In the genomic region with DNA sequence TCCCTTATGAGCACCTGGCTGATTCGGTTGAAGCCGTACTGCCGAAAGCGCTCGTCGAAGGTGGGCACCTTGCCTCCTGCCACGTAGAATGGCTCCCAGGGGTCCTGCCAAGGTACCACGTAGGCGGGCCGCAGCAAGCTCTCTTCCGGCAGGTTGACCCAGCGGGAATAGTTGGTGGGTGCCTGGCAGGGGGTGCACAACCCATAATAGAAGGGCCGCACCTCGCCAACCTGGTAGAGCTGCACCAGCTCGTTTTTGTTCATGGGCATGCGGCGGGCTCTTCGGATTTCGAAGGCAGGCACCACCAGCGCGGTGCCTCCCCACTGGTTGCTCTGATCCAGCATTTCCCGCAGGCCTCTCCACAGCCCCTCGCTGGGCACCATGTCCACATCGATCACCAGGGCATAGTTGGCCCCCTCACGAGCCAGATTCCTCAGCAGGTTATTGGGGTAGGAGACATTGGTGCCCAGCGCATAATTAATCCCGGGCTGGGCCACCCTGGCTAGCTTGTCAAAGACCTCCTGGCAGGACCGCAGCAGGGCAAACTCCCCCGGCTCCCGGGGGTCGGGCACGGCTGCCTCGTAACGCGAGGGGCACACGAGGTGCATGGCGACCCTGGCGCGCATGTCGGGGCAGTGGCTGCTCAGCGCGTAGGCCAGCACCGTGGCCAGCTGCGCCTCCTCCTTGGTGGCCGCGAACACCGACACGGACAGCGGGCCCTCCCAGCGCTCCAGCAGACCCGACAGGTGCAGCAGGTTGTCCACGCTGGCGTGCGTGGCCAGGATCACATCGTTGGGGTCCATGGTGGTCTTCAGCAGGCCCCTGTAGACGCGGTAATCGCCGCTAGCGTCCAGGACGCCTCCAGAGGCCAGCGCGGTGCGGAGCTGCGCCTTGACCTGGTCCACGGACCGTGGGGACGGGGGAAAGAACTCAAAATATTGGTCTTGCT, we compare ENCODE assay signal across 6 cellular contexts. TPM values are rescaled to one million over a fixed set of nuclear protein-coding genes. Genes with fewer than 3 reads are reported as not detected.
DNase-seq lines count a peak whose midpoint lies in the region; TF ChIP-seq lines count a peak whose summit lies in the region.

No MANE protein-coding gene starts in this region.

- H3K27me3 ChIP-seq in MG63 (no peaks in the 10 kb centered on the region), dorsolateral prefrontal cortex (no peaks in the 10 kb centered on the region), prostate gland (replicated peaks; ENCODE audit: insufficient read depth) (no peaks in the 10 kb centered on the region)

- no peak for TF ChIP-seq POLR2A in prostate gland (IDR thresholded peaks at IDR 0.05)

- CTCF ChIA-PET in GM10248 (lab: Yijun Ruan, JAX), result interaction anchor here (0.8 to 5.6 kb wide), 8 partner anchors 8 to 92 kb away, joined by 3 to 37 read pairs (median 10); a partner anchor contains a TSS

- DNase-seq in MG63 (no peak), dorsolateral prefrontal cortex (peak in 2 of 10 donors; percentile 39 to 62), prostate gland (ENCODE audit: low spot score) (no peak), GM10248 (ENCODE audit: extremely low spot score) (no peak), NOMO-1 treated with DMSO at 0.1 percent for 48 hours (lab: John Stamatoyannopoulos, UW; ENCODE audit: unreplicated experiment) (no peak), HUDEP-2 (lab: John Stamatoyannopoulos, UW; ENCODE audit: unreplicated experiment in 76 of 76) (no peak)

- H3K27ac ChIP-seq in dorsolateral prefrontal cortex (peak overlapping the region; percentile 68 to 99 (median 96)), prostate gland (peak overlapping the region; percentile 90 to 92)

- POLR2A ChIA-PET in GM10248 (lab: Yijun Ruan, JAX), result interaction anchor here (1.4 kb wide), 1 partner anchor 18 kb away, joined by 4 read pairs; no protein-coding TSS in a partner anchor

- H3K4me3 ChIP-seq in MG63, result peak overlapping the region; percentile 72
- peak overlapping the region; percentile 59 to 100 (median 93) for H3K4me3 ChIP-seq in dorsolateral prefrontal cortex
- peak overlapping the region; percentile 75 to 87 for H3K4me3 ChIP-seq in prostate gland

- H3K36me3 ChIP-seq in MG63, result peaks cover 15% of the 10 kb centered on the region
- H3K36me3 ChIP-seq in prostate gland, result peaks cover under 1 to 1% of the 10 kb centered on the region in 2 donors

- intact Hi-C loops in dorsolateral prefrontal cortex (cut with DNase I) (loop anchor here in 1 of 2 donors (5.0 to 10.0 kb wide), 4 partner anchors 34 to 498 kb away; a partner anchor contains a TSS), prostate gland (cut with DNase I) (no loop called here)

- WGBS in prostate gland, result 28% methylated on average over 53 of the region's 68 CpGs

- H3K4me1 ChIP-seq in prostate gland (replicated peaks), result peaks cover 13% of the 10 kb centered on the region

- TF ChIP-seq CTCF in dorsolateral prefrontal cortex (IDR thresholded peaks at IDR 0.05 in 54 of 56, conservative IDR thresholded peaks at IDR 0.05 in 2 of 56; ENCODE audit: low read depth in 1 of 56, partially characterized antibody in 56 of 56) (no peak), prostate gland (IDR thresholded peaks at IDR 0.05) (no peak), GM10248 (IDR thresholded peaks at IDR 0.05; ENCODE audit: control extremely low read depth, extremely low read depth, low read depth, missing control alignments) (no peak)

- H3K9me3 ChIP-seq in MG63, result no peaks in the 10 kb centered on the region
- H3K9me3 ChIP-seq in prostate gland, result no peaks in the 10 kb centered on the region

RNA-seq across cellular contexts. Expression of a gene that starts 0.7 kb away (rescaled TPM):
- total RNA-seq in MG63 (2014; rRNA removed; shearing (Covaris generic); ENCODE audit: low replicate concordance), result 26.6 and 34.6 TPM in 2 replicates
- 100 to 1,000 TPM; 105 to 293 (median 220) TPM for total RNA-seq in dorsolateral prefrontal cortex
- total RNA-seq in prostate gland, result 10 to 100 TPM; 47.0 to 64.9 TPM

RNA-seq across cellular contexts. Expression of a gene that starts 1.8 kb away (rescaled TPM):
- 119 TPM in 2 replicates for total RNA-seq in MG63 (2014; rRNA removed; shearing (Covaris generic); ENCODE audit: low replicate concordance)
- total RNA-seq in dorsolateral prefrontal cortex, result 10 to 100 TPM; 10.3 to 25.1 (median 16.2) TPM
- 10 to 100 TPM; 55.7 to 71.3 TPM for total RNA-seq in prostate gland

RNA-seq across cellular contexts. Expression of a gene that starts 10.5 kb away (rescaled TPM):
- total RNA-seq in MG63 (2014; rRNA removed; shearing (Covaris generic); ENCODE audit: low replicate concordance), result 45.3 and 65.7 TPM in 2 replicates
- total RNA-seq in dorsolateral prefrontal cortex (10 to 100 TPM in 107 of 120 experiments, 1 to 10 TPM in 13; 4.0 to 30.0 (median 14.9) TPM), prostate gland (10 to 100 TPM; 12.8 to 16.9 TPM)

RNA-seq across cellular contexts. Expression of a gene that starts 24.8 kb away (rescaled TPM):
- not detected in 2 replicates for total RNA-seq in MG63 (2014; rRNA removed; shearing (Covaris generic); ENCODE audit: low replicate concordance)
- total RNA-seq in dorsolateral prefrontal cortex, result 10 to 100 TPM in 35 of 120 experiments, 1 to 10 TPM in 85; 5.3 to 16.6 (median 9.0) TPM
- 10 to 100 TPM; 10.1 to 12.5 TPM for total RNA-seq in prostate gland

RNA-seq across cellular contexts. Expression of a gene that starts 29.9 kb away (rescaled TPM):
- not detected in 2 replicates for total RNA-seq in MG63 (2014; rRNA removed; shearing (Covaris generic); ENCODE audit: low replicate concordance)
- total RNA-seq in dorsolateral prefrontal cortex (1 to 10 TPM in 105 of 120 experiments, under 1 TPM in 15; 0.45 to 6.5 (median 1.9) TPM), prostate gland (1 to 10 TPM; 1.9 to 7.3 TPM)
